In genomic region chr10:129963076-129963830, GRCh38 we compare ENCODE assay signal across 8 cellular contexts. TPM values are rescaled to one million over a fixed set of nuclear protein-coding genes. Genes with fewer than 3 reads are reported as not detected.
A peak's percentile ranks its signal among the peaks of the same experiment; 100 is the strongest.
DNase-seq lines count a peak whose midpoint lies in the region; ATAC-seq and TF ChIP-seq lines count a peak whose summit lies in the region.

No MANE protein-coding gene starts in this region.

- DNase-seq in activated naive CD4-positive, alpha-beta T cell treated with Interleukin-2 at 50 U/mL for 16 hours: no peak
- DNase-seq in ascending aorta (ENCODE audit: low spot score in 2 of 2) (peak in 1 of 2 donors; percentile 65), kidney tubule cell (ENCODE audit: low spot score) (peak; percentile 27), tibial artery (peak in 1 of 2 donors; percentile 76), mucosa of descending colon (no peak), GM13977 (ENCODE audit: low spot score) (no peak), cortex of kidney (lab: John Stamatoyannopoulos, UW) (no peak)

- peaks cover 48% of the 10 kb centered on the region for H3K27me3 Mint-ChIP-seq in activated naive CD4-positive, alpha-beta T cell treated with anti-CD3 and anti-CD28 coated beads, Interleukin-2, amount 50 U/mL, for 24 hours

- H3K27me3 ChIP-seq in ascending aorta (peaks cover 60% of the 10 kb centered on the region), tibial artery (peaks cover 0 to 72% of the 10 kb centered on the region in 2 donors)

- H3K36me3 Mint-ChIP-seq in activated naive CD4-positive, alpha-beta T cell treated with anti-CD3 and anti-CD28 coated beads, Interleukin-2, amount 50 U/mL, for 24 hours: peaks cover 2% of the 10 kb centered on the region

- peaks cover 7 to 17% of the 10 kb centered on the region in 2 donors for H3K4me1 ChIP-seq in ascending aorta
- H3K4me1 ChIP-seq in tibial artery: peaks cover 0 to 53% (median 30%) of the 10 kb centered on the region in 4 donors
- H3K4me1 ChIP-seq in mucosa of descending colon (ENCODE audit: low read depth): peaks cover 27% of the 10 kb centered on the region

- in situ Hi-C loops in GM13977 (cut with MboI; ENCODE audit: low pct_unique_long_range_greater_than_20kb, low sequenced_read_pairs, unreplicated experiment): no loop called here

- no peaks in the 10 kb centered on the region for H3K9me3 Mint-ChIP-seq in activated naive CD4-positive, alpha-beta T cell treated with anti-CD3 and anti-CD28 coated beads, Interleukin-2, amount 50 U/mL, for 24 hours

- H3K27ac Mint-ChIP-seq in activated naive CD4-positive, alpha-beta T cell treated with anti-CD3 and anti-CD28 coated beads, Interleukin-2, amount 50 U/mL, for 24 hours: no peak overlapping the region

- H3K4me1 Mint-ChIP-seq in activated naive CD4-positive, alpha-beta T cell treated with anti-CD3 and anti-CD28 coated beads, Interleukin-2, amount 50 U/mL, for 24 hours: peaks cover 30% of the 10 kb centered on the region

- ATAC-seq in mucosa of descending colon: no peak

- intact Hi-C loops in ascending aorta (cut with DNase I): loop anchor here (5.0 kb wide), 3 partner anchors 174 to 866 kb away; partner anchors contain the start of genes GLRX3 and MGMT
- intact Hi-C loops in tibial artery (cut with DNase I; ENCODE audit: low total_unique reads): no loop called here
- intact Hi-C loops in mucosa of descending colon (cut with DNase I, micrococcal nuclease): no loop called here

- TF ChIP-seq CTCF in ascending aorta (IDR thresholded peaks at IDR 0.05): no peak
- TF ChIP-seq CTCF in tibial artery (IDR thresholded peaks at IDR 0.05): no peak
- no peak for TF ChIP-seq CTCF in mucosa of descending colon (IDR thresholded peaks at IDR 0.05)
- no peak for TF ChIP-seq CTCF in GM13977 (IDR thresholded peaks at IDR 0.05; ENCODE audit: extremely low read depth, insufficient read depth, missing control alignments)

- H3K36me3 ChIP-seq in ascending aorta: no peaks in the 10 kb centered on the region
- H3K36me3 ChIP-seq in tibial artery: no peaks in the 10 kb centered on the region
- H3K36me3 ChIP-seq in mucosa of descending colon (ENCODE audit: low read depth): no peaks in the 10 kb centered on the region

- H3K4me3 Mint-ChIP-seq in activated naive CD4-positive, alpha-beta T cell treated with anti-CD3 and anti-CD28 coated beads, Interleukin-2, amount 50 U/mL, for 24 hours: peak overlapping the region; percentile 83

- H3K9me3 ChIP-seq in ascending aorta (no peaks in the 10 kb centered on the region), tibial artery (no peaks in the 10 kb centered on the region), mucosa of descending colon (no peaks in the 10 kb centered on the region)

- H3K4me3 ChIP-seq in ascending aorta (peak overlapping the region; percentile 70 to 84), tibial artery (peak overlapping the region; percentile 61 to 70), mucosa of descending colon (no peak overlapping the region)

- H3K27ac ChIP-seq in ascending aorta (peak overlapping the region; percentile 48 to 54), tibial artery (peak overlapping the region; percentile 70)

RNA-seq across cellular contexts. Expression of gene EBF3, which starts 0.8 kb away (rescaled TPM):
- total RNA-seq in ascending aorta: 20.2 TPM
- total RNA-seq in mucosa of descending colon: 1 to 10 TPM in 1 of 3 donors, under 1 TPM in 2; 0.23 to 2.8 (median 0.89) TPM
